ENCODE assay signal across 8 cellular contexts in genomic region chr2:287471-287885, GRCh38. TPM values are rescaled to one million over a fixed set of nuclear protein-coding genes. Genes with fewer than 3 reads are reported as not detected.
DNase-seq lines count a peak whose midpoint lies in the region; ATAC-seq and TF ChIP-seq lines count a peak whose summit lies in the region.

No MANE protein-coding gene starts in this region.

- ATAC-seq in HG02678 (IDR thresholded peaks at IDR 0.05; ENCODE audit: unreplicated experiment) (no peak), GM19463 (IDR thresholded peaks at IDR 0.05; ENCODE audit: unreplicated experiment) (no peak)

- TF ChIP-seq CTCF in fibroblast of mammary gland (conservative IDR thresholded peaks at IDR 0.05; ENCODE audit: control insufficient read depth, insufficient read depth, low read depth, low read length) (no peak), osteoblast (IDR thresholded peaks at IDR 0.05; ENCODE audit: extremely low read depth, low read depth, low read length) (no peak)

- H3K9ac ChIP-seq in NT2/D1 (ENCODE audit: insufficient read length, low read depth) = peak overlapping the region; percentile 67

- H3K27ac ChIP-seq in osteoblast (ENCODE audit: low read depth, low read length) = no peak overlapping the region

- peaks cover 11% of the 10 kb centered on the region for H4K20me1 ChIP-seq in osteoblast (ENCODE audit: insufficient read depth, low read length)

- no peak overlapping the region for H2AFZ ChIP-seq in osteoblast (ENCODE audit: low read length)

- H3K9me3 ChIP-seq in NT2/D1 (ENCODE audit: insufficient read depth, low read length) = no peaks in the 10 kb centered on the region
- H3K9me3 ChIP-seq in osteoblast (ENCODE audit: low read depth, low read length) = no peaks in the 10 kb centered on the region

- H3K27me3 ChIP-seq in NT2/D1 (ENCODE audit: insufficient read depth, insufficient read length) (peaks cover 48% of the 10 kb centered on the region), osteoblast (ENCODE audit: insufficient read depth, low read length) (peaks cover 35% of the 10 kb centered on the region)

- DNase-seq in GM03348 (ENCODE audit: low spot score) (peak; percentile 54), NT2/D1 (ENCODE audit: low read depth, low spot score) (no peak), fibroblast of mammary gland (ENCODE audit: low read depth) (peak; percentile 38), osteoblast (ENCODE audit: insufficient read length, low spot score, missing footprints) (peak; percentile 83), NCI-H2107 (lab: John Stamatoyannopoulos, UW) (no peak), NCI-H1092 treated with DMSO at 0.1 percent for 48 hours (lab: John Stamatoyannopoulos, UW) (no peak)

- H3K4me3 ChIP-seq in NT2/D1 (ENCODE audit: insufficient read length, low read depth) = peak overlapping the region; percentile 24
- no peak overlapping the region for H3K4me3 ChIP-seq in fibroblast of mammary gland (ENCODE audit: control insufficient read depth, low read depth, low read length)
- H3K4me3 ChIP-seq in osteoblast (ENCODE audit: insufficient read depth, low read length) = peak overlapping the region; percentile 42

- no peaks in the 10 kb centered on the region for H3K79me2 ChIP-seq in osteoblast (ENCODE audit: insufficient read depth, low read length)

- H3K4me2 ChIP-seq in osteoblast (ENCODE audit: insufficient read depth, low read length) = peak overlapping the region; percentile 39

- peaks cover 8% of the 10 kb centered on the region for H3K36me3 ChIP-seq in NT2/D1 (ENCODE audit: insufficient read depth, insufficient read length, low read length)
- no peaks in the 10 kb centered on the region for H3K36me3 ChIP-seq in osteoblast (ENCODE audit: insufficient read depth, low read length)

- H3K4me1 ChIP-seq in NT2/D1 (ENCODE audit: insufficient read depth, insufficient read length) (peaks cover 4% of the 10 kb centered on the region), osteoblast (ENCODE audit: insufficient read depth, low read length) (peaks cover 32% of the 10 kb centered on the region)

RNA-seq across cellular contexts. Expression of gene ALKAL2, which starts 0.4 kb away (rescaled TPM):
- total RNA-seq in osteoblast = not detected in 2 replicates

RNA-seq across cellular contexts. Expression of gene ACP1, which starts 22.7 kb away (rescaled TPM):
- 80.0 and 85.7 TPM in 2 replicates for total RNA-seq in osteoblast

RNA-seq across cellular contexts. Expression of gene SH3YL1, which starts 23.6 kb away (rescaled TPM):
- total RNA-seq in osteoblast = 52.1 and 56.0 TPM in 2 replicates

Comparison
In these comparisons a context has a peak if more than half of its experiments do, and no peak if none do; other contexts are left out.
1. DNase-seq: peak in GM03348 (single experiment), fibroblast of mammary gland (single experiment) and osteoblast (single experiment); none in NT2/D1 (single experiment), NCI-H2107 (single experiment) and NCI-H1092 treated with DMSO at 0.1 percent for 48 hours (single experiment).